1 cellular context compared by ENCODE assay signal in the genomic region with DNA sequence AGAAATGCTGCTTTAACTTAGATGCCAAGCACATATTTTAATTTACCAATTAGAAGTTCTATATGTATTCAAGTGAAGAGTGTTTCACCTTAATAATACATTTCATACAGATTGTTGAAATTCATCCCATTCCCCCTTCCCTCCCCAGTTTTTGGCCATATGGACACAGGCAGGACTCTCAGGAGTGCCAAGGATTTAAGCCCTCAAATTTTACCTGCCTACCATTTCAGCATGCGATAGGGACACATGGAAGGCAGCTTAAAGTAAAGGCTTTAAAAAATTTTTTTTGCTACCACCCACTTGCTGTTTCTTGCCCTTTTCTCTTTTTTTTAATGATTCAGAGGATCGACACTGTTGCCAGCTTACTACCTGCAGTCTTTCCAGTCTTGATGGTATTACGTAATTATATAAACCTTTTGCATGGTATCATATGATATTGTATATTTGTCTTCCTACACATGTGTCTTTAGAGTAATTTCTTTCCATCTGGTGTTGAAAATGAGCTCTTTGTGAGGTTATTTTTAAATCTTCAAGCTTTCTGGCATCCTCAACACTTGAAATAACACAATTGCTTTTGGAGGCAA.
TF ChIP-seq lines count a peak whose summit lies in the region.

No MANE protein-coding gene starts in this region.

TF ChIP-seq in K562, 482 proteins besides CTCF, POLR2A, EP300 and RAD21:
- peak; percentile 84 for TF ChIP-seq CEBPB (tag; IDR thresholded peaks at IDR 0.05)
- no peak for TF ChIP-seq GATAD2B (IDR thresholded peaks at IDR 0.05; ENCODE audit: borderline replicate concordance)
- no peak for TF ChIP-seq CEBPG (CRISPR knock-in tag; IDR thresholded peaks at IDR 0.05)
- peak in 1 of 2 experiments; percentile 80; a peak in 2 of 4 replicates for TF ChIP-seq CEBPG (tag; conservative IDR thresholded peaks at IDR 0.05 in 1 of 2, IDR thresholded peaks at IDR 0.05 in 1 of 2)
TF ChIP-seq in K562: peak in this region for 2.
